20 cellular contexts compared by ENCODE assay signal in genomic region chr12:3673960-3674708, GRCh38.
A peak's percentile ranks its signal among the peaks of the same experiment; 100 is the strongest.
DNase-seq lines count a peak whose midpoint lies in the region; ATAC-seq, FAIRE-seq and TF ChIP-seq lines count a peak whose summit lies in the region.
"Had no signal": no experiment of that assay in that cellular context is flagged by ENCODE, and none has a peak within 500 bp of the region (broad histone marks: within the 10 kb centered on the region; RNA-seq: fewer than 3 reads in every experiment).

No MANE protein-coding gene starts in this region.

- H3K27me3 Mint-ChIP-seq in nephron progenitor cell (ENCODE audit: low read depth, poor library complexity) = peaks cover 6% of the 10 kb centered on the region
- H3K27me3 Mint-ChIP-seq: IgD-negative memory B cell had no signal

- H3K27me3 ChIP-seq in right lobe of liver (no peaks in the 10 kb centered on the region), HepG2 (ENCODE audit: control insufficient read depth in 1 of 2, insufficient read depth in 2 of 2, low read length in 2 of 2) (no peaks in the 10 kb centered on the region), bronchial epithelial cell (ENCODE audit: control insufficient read depth, insufficient read depth, low read length) (no peaks in the 10 kb centered on the region)
- H3K27me3 ChIP-seq: BLaER1 treated with 17β-estradiol and CSF1 and Interleukin-3, amounts not matched to agents 10 nM and 100 nM had no signal

- no peak for FAIRE-seq in HepG2 (lab: Jason Lieb, UNC)
- peak; percentile 13 for FAIRE-seq in bronchial epithelial cell (lab: Jason Lieb, UNC)
- FAIRE-seq: D721Med, GM12891 had no signal

- H3K4me3 Mint-ChIP-seq in nephron progenitor cell = no peak overlapping the region
- H3K4me3 Mint-ChIP-seq: GM23338, IgD-negative memory B cell had no signal

- no peak overlapping the region for H2AFZ ChIP-seq in HepG2 (ENCODE audit: low read length)
- H2AFZ ChIP-seq: GM23338, PC-9 had no signal

- no peak overlapping the region for H3K4me3 ChIP-seq in right lobe of liver
- no peak overlapping the region for H3K4me3 ChIP-seq in HepG2 (replicated peaks in 1 of 3; ENCODE audit: insufficient read depth in 1 of 3, low read depth in 2 of 3, low read length in 3 of 3)
- H3K4me3 ChIP-seq in bronchial epithelial cell (ENCODE audit: low read depth, low read length) = no peak overlapping the region
- H3K4me3 ChIP-seq: BLaER1 treated with 17β-estradiol and CSF1 and Interleukin-3, amounts not matched to agents 10 nM and 100 nM; GM23338; PC-9 had no signal

- no peak for TF ChIP-seq CTCF in right lobe of liver (IDR thresholded peaks at IDR 0.05)
- no peak for TF ChIP-seq CTCF in HepG2 (CRISPR knock-in tag; IDR thresholded peaks at IDR 0.05)
- no peak for TF ChIP-seq CTCF in bronchial epithelial cell (IDR thresholded peaks at IDR 0.05; ENCODE audit: insufficient read depth, low read length, severe bottlenecking)
- TF ChIP-seq CTCF in nephron progenitor cell (IDR thresholded peaks at IDR 0.05) = no peak

- H3K36me3 ChIP-seq in right lobe of liver (no peaks in the 10 kb centered on the region), HepG2 (replicated peaks in 1 of 2; ENCODE audit: control insufficient read depth in 1 of 2, insufficient read depth in 2 of 2, low read length in 2 of 2) (no peaks in the 10 kb centered on the region), bronchial epithelial cell (ENCODE audit: control insufficient read depth, insufficient read depth, low read length) (no peaks in the 10 kb centered on the region)

- H3K4me2 ChIP-seq in HepG2 (ENCODE audit: low read depth, low read length) = no peak overlapping the region
- H3K4me2 ChIP-seq: BLaER1 treated with 17β-estradiol and CSF1 and Interleukin-3, amounts not matched to agents 10 nM and 100 nM; GM23338; PC-9 had no signal

- H3K4me1 Mint-ChIP-seq in nephron progenitor cell = peaks cover 12% of the 10 kb centered on the region

- BruUV-seq in HepG2 (replicated peaks; lab: Mats Ljungman, UMichigan) = no TSS peak

- peak overlapping the region; percentile 30 for H3K27ac Mint-ChIP-seq in nephron progenitor cell
- H3K27ac Mint-ChIP-seq: GM23338, IgD-negative memory B cell had no signal

- peak; percentile 57 to 66 (median 62) for ATAC-seq in right lobe of liver
- ATAC-seq in HepG2 = no peak
- ATAC-seq in HG03095 (IDR thresholded peaks at IDR 0.05; ENCODE audit: unreplicated experiment) = no peak
- no peak for ATAC-seq in SK-N-SH treated with all-trans-retinoic acid at 6 μM for 48 hours
- no peak for ATAC-seq in HG02970 (IDR thresholded peaks at IDR 0.05; ENCODE audit: low FRiP score, unreplicated experiment)
- ATAC-seq: GM23338 had no signal

- TF ChIP-seq POLR2A in right lobe of liver (IDR thresholded peaks at IDR 0.05) (no peak), HepG2 (IDR thresholded peaks at IDR 0.05; ENCODE audit: insufficient read depth in 1 of 2, low read depth in 2 of 2, low read length in 2 of 2) (no peak)

- H4K20me1 ChIP-seq in HepG2 (ENCODE audit: insufficient read depth, low read length) = no peaks in the 10 kb centered on the region

- CTCF ChIA-PET in HepG2 (lab: Yijun Ruan, JAX; ENCODE audit: low intra/inter-chr PET ratio, low total read pairs) = no interaction called here

- no peak for TF ChIP-seq EP300 in HepG2 (IDR thresholded peaks at IDR 0.05; ENCODE audit: low read depth in 2 of 2, low read length in 2 of 2)
- no peak for TF ChIP-seq EP300 in HepG2 (CRISPR knock-in tag; IDR thresholded peaks at IDR 0.05; ENCODE audit: borderline replicate concordance)

- H3K36me3 Mint-ChIP-seq in nephron progenitor cell (ENCODE audit: low read depth) = no peaks in the 10 kb centered on the region

- WGBS in right lobe of liver (ENCODE audit: insufficient coverage, low coverage, low lambda C conversion rate, missing lambda C conversion rate) = 78% methylated on average over 9 of the region's 11 CpGs
- WGBS in HepG2 (ENCODE audit: low lambda C conversion rate) = 40% methylated on average over 11 of the region's 11 CpGs

- no peak for TF ChIP-seq RAD21 in HepG2 (CRISPR knock-in tag; IDR thresholded peaks at IDR 0.05)

- in situ Hi-C loops in HepG2 (cut with HindIII; ENCODE audit: extremely low pct_ligation_motif_present, low pct_unique_long_range_greater_than_20kb) = no loop called here

- DNase-seq in right lobe of liver (no peak), HepG2 (ENCODE audit: low spot score) (no peak), bronchial epithelial cell (ENCODE audit: low read depth) (no peak), nephron progenitor cell (no peak)
- DNase-seq: Karpas-422, NCI-H1092, NCI-H1436 treated with DMSO at 0.1 percent for 48 hours, NCI-H2081, NCI-H524, PC-9, SIG-M5 had no signal

- H3K9me3 ChIP-seq in right lobe of liver (no peaks in the 10 kb centered on the region), HepG2 (ENCODE audit: low read length) (no peaks in the 10 kb centered on the region)
- H3K9me3 ChIP-seq: BLaER1 treated with 17β-estradiol and CSF1 and Interleukin-3, amounts not matched to agents 10 nM and 100 nM had no signal

- H3K4me1 ChIP-seq in right lobe of liver (peaks cover 0 to 19% (median 3%) of the 10 kb centered on the region in 4 donors), HepG2 (ENCODE audit: insufficient read depth, low read length) (no peaks in the 10 kb centered on the region)

- H3K79me2 ChIP-seq in HepG2 (ENCODE audit: insufficient read depth, low read length) = no peaks in the 10 kb centered on the region

- H3K9me3 Mint-ChIP-seq in nephron progenitor cell = no peaks in the 10 kb centered on the region
- H3K9me3 Mint-ChIP-seq: GM23338, IgD-negative memory B cell had no signal

- no peak overlapping the region for H3K27ac ChIP-seq in right lobe of liver
- no peak overlapping the region for H3K27ac ChIP-seq in HepG2 (ENCODE audit: extremely low read length, insufficient read depth, low read length)
- H3K27ac ChIP-seq: BLaER1 treated with 17β-estradiol and CSF1 and Interleukin-3, amounts not matched to agents 10 nM and 100 nM; PC-9; RWPE1 had no signal

- POLR2A ChIA-PET in HepG2 (lab: Yijun Ruan, JAX) = no interaction called here

- H3K9ac ChIP-seq in HepG2 (ENCODE audit: insufficient read depth, low read depth, low read length) = no peak overlapping the region
- H3K9ac ChIP-seq: BLaER1 treated with 17β-estradiol and CSF1 and Interleukin-3, amounts not matched to agents 10 nM and 100 nM had no signal

- intact Hi-C loops in right lobe of liver (cut with DNase I) = no loop called here
- intact Hi-C loops in HepG2 (cut with micrococcal nuclease; ENCODE audit: unreplicated experiment) = no loop called here

TF ChIP-seq in HepG2, 621 proteins besides CTCF, POLR2A, EP300 and RAD21 (continues in another document):
- TF ChIP-seq ZNF382 (CRISPR knock-in tag; IDR thresholded peaks at IDR 0.05; ENCODE audit: borderline replicate concordance) = no peak
- no peak for TF ChIP-seq AFF4 (CRISPR knock-in tag; IDR thresholded peaks at IDR 0.05)

TF ChIP-seq in SK-N-SH treated with all-trans-retinoic acid at 6 μM for 48 hours, 23 proteins besides CTCF, POLR2A, EP300 and RAD21:
- TF ChIP-seq ISL1 (CRISPR knock-in tag; IDR thresholded peaks at IDR 0.05) (no peak), CREB5 (CRISPR knock-in tag; IDR thresholded peaks at IDR 0.05; ENCODE audit: low read depth) (no peak), ZNF565 (CRISPR knock-in tag; conservative IDR thresholded peaks at IDR 0.05; ENCODE audit: low read depth) (no peak)
- TF ChIP-seq, protein P1, sequence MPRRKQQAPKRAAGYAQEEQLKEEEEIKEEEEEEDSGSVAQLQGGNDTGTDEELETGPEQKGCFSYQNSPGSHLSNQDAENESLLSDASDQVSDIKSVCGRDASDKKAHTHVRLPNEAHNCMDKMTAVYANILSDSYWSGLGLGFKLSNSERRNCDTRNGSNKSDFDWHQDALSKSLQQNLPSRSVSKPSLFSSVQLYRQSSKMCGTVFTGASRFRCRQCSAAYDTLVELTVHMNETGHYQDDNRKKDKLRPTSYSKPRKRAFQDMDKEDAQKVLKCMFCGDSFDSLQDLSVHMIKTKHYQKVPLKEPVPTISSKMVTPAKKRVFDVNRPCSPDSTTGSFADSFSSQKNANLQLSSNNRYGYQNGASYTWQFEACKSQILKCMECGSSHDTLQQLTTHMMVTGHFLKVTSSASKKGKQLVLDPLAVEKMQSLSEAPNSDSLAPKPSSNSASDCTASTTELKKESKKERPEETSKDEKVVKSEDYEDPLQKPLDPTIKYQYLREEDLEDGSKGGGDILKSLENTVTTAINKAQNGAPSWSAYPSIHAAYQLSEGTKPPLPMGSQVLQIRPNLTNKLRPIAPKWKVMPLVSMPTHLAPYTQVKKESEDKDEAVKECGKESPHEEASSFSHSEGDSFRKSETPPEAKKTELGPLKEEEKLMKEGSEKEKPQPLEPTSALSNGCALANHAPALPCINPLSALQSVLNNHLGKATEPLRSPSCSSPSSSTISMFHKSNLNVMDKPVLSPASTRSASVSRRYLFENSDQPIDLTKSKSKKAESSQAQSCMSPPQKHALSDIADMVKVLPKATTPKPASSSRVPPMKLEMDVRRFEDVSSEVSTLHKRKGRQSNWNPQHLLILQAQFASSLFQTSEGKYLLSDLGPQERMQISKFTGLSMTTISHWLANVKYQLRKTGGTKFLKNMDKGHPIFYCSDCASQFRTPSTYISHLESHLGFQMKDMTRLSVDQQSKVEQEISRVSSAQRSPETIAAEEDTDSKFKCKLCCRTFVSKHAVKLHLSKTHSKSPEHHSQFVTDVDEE (CRISPR knock-in tag; IDR thresholded peaks at IDR 0.05) = no peak

Comparison
In these comparisons a context has a peak if more than half of its experiments do, and no peak if none do; other contexts are left out.
1. ATAC-seq: peak in right lobe of liver (4 of 4); none in HepG2 (single experiment), HG03095 (single experiment), SK-N-SH treated with all-trans-retinoic acid at 6 μM for 48 hours (single experiment) and HG02970 (single experiment).